15 cellular contexts compared by ENCODE assay signal in the genomic region with DNA sequence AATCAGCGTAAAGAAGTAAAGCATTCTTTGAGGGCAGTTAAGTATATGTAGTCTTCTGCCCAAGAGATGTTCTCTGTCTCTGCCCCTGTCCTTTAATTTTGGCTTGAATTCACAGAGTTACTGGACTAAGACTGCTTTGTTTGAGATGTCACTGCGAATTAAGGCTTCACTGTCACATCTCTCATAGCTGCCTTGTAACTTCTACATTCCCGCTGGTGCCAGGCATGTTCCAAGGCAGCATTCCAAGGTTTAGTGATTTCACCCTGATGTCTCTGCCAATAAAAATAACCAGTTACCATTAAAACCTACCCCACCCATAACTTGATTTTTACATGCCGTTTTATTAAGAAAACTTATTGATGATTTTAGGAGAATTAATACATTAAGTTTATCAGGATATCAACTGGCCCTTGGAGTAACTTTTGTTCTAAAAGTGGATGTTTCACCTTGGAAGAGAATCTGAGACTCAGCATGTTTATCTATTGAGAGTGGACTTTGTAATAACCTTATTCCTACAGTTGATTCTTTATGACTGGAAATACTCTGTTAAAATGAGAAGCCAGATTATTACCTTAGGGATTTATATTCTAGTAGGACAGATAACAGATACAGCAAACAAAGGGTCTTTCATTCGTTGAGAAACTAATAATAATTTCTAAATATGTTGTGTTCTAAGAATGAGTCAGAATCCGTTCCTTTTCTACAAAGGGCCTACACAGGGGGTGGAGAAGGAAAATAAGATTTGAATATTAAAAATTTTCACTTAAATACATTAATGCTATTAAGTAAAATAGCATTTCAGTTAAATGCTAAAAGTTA.
DNase-seq lines count a peak whose midpoint lies in the region; ATAC-seq, FAIRE-seq and TF ChIP-seq lines count a peak whose summit lies in the region.
"Had no signal": no experiment of that assay in that cellular context is flagged by ENCODE, and none has a peak within 500 bp of the region (broad histone marks: within the 10 kb centered on the region; RNA-seq: fewer than 3 reads in every experiment).

No MANE protein-coding gene starts in this region.

- no peak for ATAC-seq in HG03045 (IDR thresholded peaks at IDR 0.05; ENCODE audit: unreplicated experiment)
- no peak for ATAC-seq in HG02884 (IDR thresholded peaks at IDR 0.05; ENCODE audit: unreplicated experiment)
- ATAC-seq: T-cell had no signal

- H3K4me3 ChIP-seq in adrenal gland: no peak overlapping the region
- no peak overlapping the region for H3K4me3 ChIP-seq in prostate gland
- H3K4me3 ChIP-seq: tibial artery had no signal

- no peaks in the 10 kb centered on the region for H3K36me3 ChIP-seq in adrenal gland (replicated peaks in 1 of 2)
- no peaks in the 10 kb centered on the region for H3K36me3 ChIP-seq in prostate gland
- H3K36me3 ChIP-seq: neutrophil, tibial artery had no signal

- H3K4me1 ChIP-seq in adrenal gland (replicated peaks in 1 of 2) (peaks cover 8 to 12% of the 10 kb centered on the region in 2 donors), prostate gland (replicated peaks) (peaks cover 4% of the 10 kb centered on the region)

- 39 to 45% (median 41%) methylated on average over 6 of the region's 6 CpGs for WGBS in adrenal gland, 4 donors
- 20% methylated on average over 6 of the region's 6 CpGs for WGBS in prostate gland

- DNase-seq in GM12892 (ENCODE audit: insufficient read length) (no peak), adrenal gland (peak in 4 of 7 donors; percentile 14 to 53 (median 31)), foreskin melanocyte (peak; percentile 41), prostate gland (ENCODE audit: low spot score) (peak; percentile 50), NCI-H748 (lab: John Stamatoyannopoulos, UW; ENCODE audit: unreplicated experiment) (no peak)
- no peak for DNase-seq in activated CD8-positive, alpha-beta memory T cell treated with anti-CD3 and anti-CD28 coated beads, Interleukin-2, amount 50 U/mL, for 48 hours
- DNase-seq: activated CD8-positive, alpha-beta memory T cell treated with anti-CD3 and anti-CD28 coated beads for 24 hours; activated naive CD8-positive, alpha-beta T cell treated with anti-CD3 and anti-CD28 coated beads, Interleukin-2, amount 10 ng/mL, durations not matched to agents 7 days and 5 days; immature natural killer cell; NCI-H1048; T-cell had no signal

- FAIRE-seq in GM12892 (lab: Jason Lieb, UNC): peak; percentile 61

- TF ChIP-seq POLR2A in GM12892 (IDR thresholded peaks at IDR 0.05; ENCODE audit: low read depth, low read length): no peak
- TF ChIP-seq POLR2A in adrenal gland (IDR thresholded peaks at IDR 0.05): no peak
- no peak for TF ChIP-seq POLR2A in prostate gland (IDR thresholded peaks at IDR 0.05)

- peak overlapping the region in 1 of 5 donors; percentile 15 for H3K27ac ChIP-seq in adrenal gland
- peak overlapping the region; percentile 2 to 19 for H3K27ac ChIP-seq in prostate gland
- H3K27ac ChIP-seq: neutrophil had no signal

- H3K27me3 ChIP-seq in adrenal gland (no peaks in the 10 kb centered on the region), prostate gland (replicated peaks; ENCODE audit: insufficient read depth) (no peaks in the 10 kb centered on the region)
- H3K27me3 ChIP-seq: neutrophil, tibial artery had no signal

- intact Hi-C loops in adrenal gland (cut with DNase I) (no loop called here), prostate gland (cut with DNase I) (no loop called here)

- no peak for TF ChIP-seq CTCF in adrenal gland (IDR thresholded peaks at IDR 0.05)
- no peak for TF ChIP-seq CTCF in prostate gland (IDR thresholded peaks at IDR 0.05)

- H3K9me3 ChIP-seq in adrenal gland (replicated peaks in 1 of 3): no peaks in the 10 kb centered on the region
- no peaks in the 10 kb centered on the region for H3K9me3 ChIP-seq in prostate gland
- H3K9me3 ChIP-seq: neutrophil, tibial artery had no signal

Comparison
In these comparisons a context has a peak if more than half of its experiments do, and no peak if none do; other contexts are left out.
1. DNase-seq: peak in adrenal gland (4 of 7), foreskin melanocyte (single experiment) and prostate gland (single experiment); none in GM12892 (single experiment), activated CD8-positive, alpha-beta memory T cell treated with anti-CD3 and anti-CD28 coated beads, Interleukin-2, amount 50 U/mL, for 48 hours (single experiment) and NCI-H748 (single experiment).